ENCODE assay signal across 8 cellular contexts in genomic region chr1:29122662-29122986, GRCh38. TPM values are rescaled to one million over a fixed set of nuclear protein-coding genes. Genes with fewer than 3 reads are reported as not detected.
A peak's percentile ranks its signal among the peaks of the same experiment; 100 is the strongest.
DNase-seq lines count a peak whose midpoint lies in the region; ATAC-seq and TF ChIP-seq lines count a peak whose summit lies in the region.

No MANE protein-coding gene starts in this region.

- peak; percentile 32 for DNase-seq in BJ (ENCODE audit: low read depth)
- DNase-seq in RWPE2 (ENCODE audit: low spot score): no peak
- DNase-seq in esophagus squamous epithelium (lab: John Stamatoyannopoulos, UW): no peak
- no peak for DNase-seq in 8988T
- DNase-seq in kidney glomerular epithelial cell (lab: John Stamatoyannopoulos, UW): no peak
- no peak for DNase-seq in NCI-H82 treated with DMSO at 0.1 percent for 48 hours (lab: John Stamatoyannopoulos, UW; ENCODE audit: unreplicated experiment)

- H3K9me3 Mint-ChIP-seq in nephron: no peaks in the 10 kb centered on the region

- H3K4me3 ChIP-seq in BJ (ENCODE audit: low read depth, low read length): peak overlapping the region; percentile 79
- peak overlapping the region; percentile 51 for H3K4me3 ChIP-seq in RWPE2 (ENCODE audit: severe bottlenecking)
- peak overlapping the region; percentile 28 to 82 (median 66) for H3K4me3 ChIP-seq in esophagus squamous epithelium

- intact Hi-C loops in esophagus squamous epithelium (cut with DNase I): loop anchor here (10.0 kb wide), 1 partner anchor 62 kb away; the partner anchor contains the start of gene SRSF4

- no CpG with 5 or more reads among the region's 34 CpGs for WGBS in esophagus squamous epithelium, 2 donors

- peak overlapping the region; percentile 84 to 87 (median 86) for H3K4me3 Mint-ChIP-seq in nephron

- H3K36me3 ChIP-seq in BJ (ENCODE audit: control insufficient read depth, insufficient read depth, low read length): peaks cover 7% of the 10 kb centered on the region
- peaks cover 3% of the 10 kb centered on the region; the same call in 1 of the 2 replicates for H3K36me3 ChIP-seq in RWPE2 (ENCODE audit: low read depth)
- H3K36me3 ChIP-seq in esophagus squamous epithelium: peaks cover 0 to 20% (median 0%) of the 10 kb centered on the region in 3 donors

- H3K27ac Mint-ChIP-seq in nephron: peak overlapping the region; percentile 64 to 96 (median 87)

- ATAC-seq in RWPE2 (ENCODE audit: low read depth): peak; percentile 41
- no peak for ATAC-seq in GM21515 (IDR thresholded peaks at IDR 0.05; ENCODE audit: unreplicated experiment)

- POLR2A ChIA-PET in BJ (lab: Charles Lee): interaction anchor here (0.6 kb wide), 3 partner anchors 59 to 241 kb away, joined by 3 to 4 read pairs (median 3); partner anchors contain the start of gene SRSF4

- H3K27ac ChIP-seq in RWPE2 (ENCODE audit: poor library complexity, severe bottlenecking) (peak overlapping the region; percentile 37), esophagus squamous epithelium (peak overlapping the region; percentile 79 to 97 (median 90))

- no peaks in the 10 kb centered on the region for H3K9me3 ChIP-seq in RWPE2 (ENCODE audit: severe bottlenecking)
- H3K9me3 ChIP-seq in esophagus squamous epithelium: no peaks in the 10 kb centered on the region

- H3K36me3 Mint-ChIP-seq in nephron (ENCODE audit: low read depth): peaks cover 6% of the 10 kb centered on the region

- peaks cover 52% of the 10 kb centered on the region for H3K27me3 Mint-ChIP-seq in nephron (ENCODE audit: low read depth)

- H3K27me3 ChIP-seq in BJ (ENCODE audit: control insufficient read depth, insufficient read depth, low read length) (no peaks in the 10 kb centered on the region), RWPE2 (ENCODE audit: insufficient read depth, poor library complexity, severe bottlenecking) (peaks cover 16% of the 10 kb centered on the region), esophagus squamous epithelium (peaks cover 0 to 49% (median 0%) of the 10 kb centered on the region in 4 donors)

- CTCF ChIA-PET in BJ (lab: Yijun Ruan, JAX): interaction anchor here (0.6 to 2.9 kb wide), 6 partner anchors 10 to 242 kb away, joined by 3 to 16 read pairs (median 9); no protein-coding TSS in a partner anchor

- H3K4me1 Mint-ChIP-seq in nephron: peaks cover 20% of the 10 kb centered on the region

- TF ChIP-seq CTCF in BJ (IDR thresholded peaks at IDR 0.05; ENCODE audit: insufficient read depth, low read depth, low read length) (no peak), RWPE2 (IDR thresholded peaks at IDR 0.05; ENCODE audit: poor library complexity, severe bottlenecking) (no peak), esophagus squamous epithelium (IDR thresholded peaks at IDR 0.05) (no peak), nephron (IDR thresholded peaks at IDR 0.05; ENCODE audit: unreplicated experiment in 3 of 3) (no peak)

- no peaks in the 10 kb centered on the region for H3K4me1 ChIP-seq in RWPE2 (ENCODE audit: insufficient read depth, poor library complexity, severe bottlenecking)
- H3K4me1 ChIP-seq in esophagus squamous epithelium: peaks cover 28 to 57% (median 38%) of the 10 kb centered on the region in 3 donors

- peak in 1 of 4 donors; percentile 57 for TF ChIP-seq POLR2A in esophagus squamous epithelium (IDR thresholded peaks at IDR 0.05)

RNA-seq across cellular contexts. Expression of gene TMEM200B, which starts 1.1 kb away (rescaled TPM):
- polyA plus RNA-seq in BJ (2011; rRNA removed): 16.3 and 18.8 TPM in 2 replicates
- polyA minus RNA-seq in BJ (2011; rRNA and poly(A)+ RNA removed): 6.6 and 6.8 TPM in 2 replicates
- 1 to 10 TPM in 3 of 4 donors, under 1 TPM in 1; 0.91 to 5.3 (median 3.4) TPM for total RNA-seq in esophagus squamous epithelium

RNA-seq across cellular contexts. Expression of gene SRSF4, which starts 59.1 kb away (rescaled TPM):
- polyA plus RNA-seq in BJ (2011; rRNA removed): 19.6 and 30.7 TPM in 2 replicates
- 20.5 and 22.7 TPM in 2 replicates for polyA minus RNA-seq in BJ (2011; rRNA and poly(A)+ RNA removed)
- total RNA-seq in esophagus squamous epithelium: 10 to 100 TPM; 41.4 to 82.6 (median 56.4) TPM
